ENCODE assay signal across 8 cellular contexts in the genomic region with DNA sequence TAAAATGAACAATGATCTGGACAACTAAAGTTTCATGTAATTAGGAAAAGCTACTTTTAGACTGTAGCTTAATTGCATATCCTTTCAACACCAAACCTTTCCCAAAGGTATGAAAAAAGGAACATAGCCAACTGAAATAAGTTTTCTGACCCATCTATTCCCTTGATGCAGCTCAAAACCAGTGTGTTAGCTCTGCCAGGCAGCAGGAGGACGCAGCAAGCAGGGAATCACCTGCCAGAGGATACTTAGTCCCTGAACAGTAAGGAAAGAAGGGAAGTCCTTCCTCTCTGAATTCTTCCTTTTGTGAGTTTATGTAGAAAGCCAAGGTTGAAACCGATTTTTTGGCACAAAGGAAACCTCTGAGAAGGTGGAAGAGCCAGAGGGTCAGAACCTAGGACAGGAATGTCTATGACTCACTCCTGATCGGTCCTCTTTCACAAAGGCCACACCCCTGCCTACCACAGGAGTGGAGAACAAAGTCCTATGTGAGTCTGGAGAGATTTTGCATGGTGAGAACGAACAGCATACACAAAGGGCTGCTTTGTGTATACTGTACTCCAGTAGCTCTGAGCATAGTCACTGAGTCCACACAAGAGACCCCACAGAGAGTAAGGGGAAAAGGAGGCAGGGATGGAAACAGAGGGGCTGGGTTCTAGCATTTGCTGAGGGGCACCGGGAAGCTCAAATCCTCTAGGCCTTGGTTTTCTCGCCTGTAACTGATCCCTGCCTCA.
DNase-seq lines count a peak whose midpoint lies in the region; ATAC-seq and TF ChIP-seq lines count a peak whose summit lies in the region.

No MANE protein-coding gene starts in this region.

- H3K27me3 ChIP-seq in GM23338 (ENCODE audit: insufficient read depth) (no peaks in the 10 kb centered on the region), osteoblast (ENCODE audit: insufficient read depth, low read length) (no peaks in the 10 kb centered on the region)

- H2AFZ ChIP-seq in GM23338: no peak overlapping the region
- H2AFZ ChIP-seq in osteoblast (ENCODE audit: low read length): no peak overlapping the region

- H3K9me3 Mint-ChIP-seq in GM23338: no peaks in the 10 kb centered on the region; the same call in 2 of the 3 replicates

- H3K36me3 Mint-ChIP-seq in GM23338 (ENCODE audit: low read depth): no peaks in the 10 kb centered on the region

- no peaks in the 10 kb centered on the region; the same call in 1 of the 2 replicates for H3K36me3 ChIP-seq in GM23338 (ENCODE audit: insufficient read depth)
- H3K36me3 ChIP-seq in osteoblast (ENCODE audit: insufficient read depth, low read length): peaks cover 9% of the 10 kb centered on the region

- H3K4me2 ChIP-seq in GM23338 (no peak overlapping the region), osteoblast (ENCODE audit: insufficient read depth, low read length) (peak overlapping the region; percentile 17)

- no peak for TF ChIP-seq CTCF in GM23338 (conservative IDR thresholded peaks at IDR 0.05; ENCODE audit: low read depth in 2 of 2)
- TF ChIP-seq CTCF in osteoblast (IDR thresholded peaks at IDR 0.05; ENCODE audit: extremely low read depth, low read depth, low read length): no peak

- H3K79me2 ChIP-seq in GM23338 (replicated peaks; ENCODE audit: insufficient read depth): no peaks in the 10 kb centered on the region
- H3K79me2 ChIP-seq in osteoblast (ENCODE audit: insufficient read depth, low read length): no peaks in the 10 kb centered on the region

- H3K4me3 ChIP-seq in GM23338 (no peak overlapping the region), osteoblast (ENCODE audit: insufficient read depth, low read length) (peak overlapping the region; percentile 19)

- no peaks in the 10 kb centered on the region for H3K9me3 ChIP-seq in osteoblast (ENCODE audit: low read depth, low read length)

- H3K27ac Mint-ChIP-seq in GM23338: 0 out of 2 replicates have a peak overlapping the region, but pooled peaks have one; percentile 8

- no peaks in the 10 kb centered on the region for H3F3A ChIP-seq in GM23338 (replicated peaks; ENCODE audit: low read depth)

- TF ChIP-seq POLR2A in GM18505 (IDR thresholded peaks at IDR 0.05; ENCODE audit: borderline replicate concordance, extremely low read depth, insufficient read depth, insufficient read length): no peak

- no peaks in the 10 kb centered on the region for H3K4me1 ChIP-seq in GM23338 (ENCODE audit: insufficient read depth)
- H3K4me1 ChIP-seq in osteoblast (ENCODE audit: insufficient read depth, low read length): peaks cover 64% of the 10 kb centered on the region

- no peak overlapping the region for H3K27ac ChIP-seq in GM23338 (ENCODE audit: low read depth)
- H3K27ac ChIP-seq in osteoblast (ENCODE audit: low read depth, low read length): peak overlapping the region; percentile 6

- DNase-seq in GM23338 (ENCODE audit: low spot score) (peak; percentile 53), RPMI7951 (ENCODE audit: low read depth) (peak; percentile 95), epidermal melanocyte (ENCODE audit: insufficient read length, low spot score) (peak; percentile 28), osteoblast (ENCODE audit: insufficient read length, low spot score, missing footprints) (no peak), NCI-H345 (lab: John Stamatoyannopoulos, UW) (no peak)
- DNase-seq in stimulated activated CD4-positive, alpha-beta T cell treated with anti-CD3 and anti-CD28 coated beads, Interleukin-2, amount 100 ng/mL, for 24 hours: no peak

- no peaks in the 10 kb centered on the region for H3K9me2 ChIP-seq in GM23338 (ENCODE audit: insufficient read depth)

- peaks cover 3% of the 10 kb centered on the region for H3K27me3 Mint-ChIP-seq in GM23338 (ENCODE audit: insufficient read depth, low read depth, poor library complexity)

- H3K4me3 Mint-ChIP-seq in GM23338: no peak overlapping the region

- peak; percentile 64 for ATAC-seq in GM23338
- no peak for ATAC-seq in HG03354 (IDR thresholded peaks at IDR 0.05; ENCODE audit: poor library complexity, severe bottlenecking, unreplicated experiment)
- no peak for ATAC-seq in GM18505 (IDR thresholded peaks at IDR 0.05; ENCODE audit: unreplicated experiment)

- peaks cover 2% of the 10 kb centered on the region; the same call in 1 of the 3 replicates for H3K4me1 Mint-ChIP-seq in GM23338

- H4K20me1 ChIP-seq in GM23338 (replicated peaks; ENCODE audit: insufficient read depth): no peaks in the 10 kb centered on the region
- H4K20me1 ChIP-seq in osteoblast (ENCODE audit: insufficient read depth, low read length): no peaks in the 10 kb centered on the region

TF ChIP-seq in GM23338, 12 proteins besides CTCF, POLR2A, EP300 and RAD21 (continues in another document):
- no peak for TF ChIP-seq STAT1 (IDR thresholded peaks at IDR 0.05; ENCODE audit: unreplicated experiment)
- no peak for TF ChIP-seq EZH2 (IDR thresholded peaks at IDR 0.05; ENCODE audit: low read depth, unreplicated experiment)
- TF ChIP-seq, protein P1, sequence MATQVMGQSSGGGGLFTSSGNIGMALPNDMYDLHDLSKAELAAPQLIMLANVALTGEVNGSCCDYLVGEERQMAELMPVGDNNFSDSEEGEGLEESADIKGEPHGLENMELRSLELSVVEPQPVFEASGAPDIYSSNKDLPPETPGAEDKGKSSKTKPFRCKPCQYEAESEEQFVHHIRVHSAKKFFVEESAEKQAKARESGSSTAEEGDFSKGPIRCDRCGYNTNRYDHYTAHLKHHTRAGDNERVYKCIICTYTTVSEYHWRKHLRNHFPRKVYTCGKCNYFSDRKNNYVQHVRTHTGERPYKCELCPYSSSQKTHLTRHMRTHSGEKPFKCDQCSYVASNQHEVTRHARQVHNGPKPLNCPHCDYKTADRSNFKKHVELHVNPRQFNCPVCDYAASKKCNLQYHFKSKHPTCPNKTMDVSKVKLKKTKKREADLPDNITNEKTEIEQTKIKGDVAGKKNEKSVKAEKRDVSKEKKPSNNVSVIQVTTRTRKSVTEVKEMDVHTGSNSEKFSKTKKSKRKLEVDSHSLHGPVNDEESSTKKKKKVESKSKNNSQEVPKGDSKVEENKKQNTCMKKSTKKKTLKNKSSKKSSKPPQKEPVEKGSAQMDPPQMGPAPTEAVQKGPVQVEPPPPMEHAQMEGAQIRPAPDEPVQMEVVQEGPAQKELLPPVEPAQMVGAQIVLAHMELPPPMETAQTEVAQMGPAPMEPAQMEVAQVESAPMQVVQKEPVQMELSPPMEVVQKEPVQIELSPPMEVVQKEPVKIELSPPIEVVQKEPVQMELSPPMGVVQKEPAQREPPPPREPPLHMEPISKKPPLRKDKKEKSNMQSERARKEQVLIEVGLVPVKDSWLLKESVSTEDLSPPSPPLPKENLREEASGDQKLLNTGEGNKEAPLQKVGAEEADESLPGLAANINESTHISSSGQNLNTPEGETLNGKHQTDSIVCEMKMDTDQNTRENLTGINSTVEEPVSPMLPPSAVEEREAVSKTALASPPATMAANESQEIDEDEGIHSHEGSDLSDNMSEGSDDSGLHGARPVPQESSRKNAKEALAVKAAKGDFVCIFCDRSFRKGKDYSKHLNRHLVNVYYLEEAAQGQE (IDR thresholded peaks at IDR 0.05; ENCODE audit: unreplicated experiment): no peak

Comparison
In these comparisons a context has a peak if more than half of its experiments do, and no peak if none do; other contexts are left out.
1. DNase-seq: peak in GM23338 (single experiment), RPMI7951 (single experiment) and epidermal melanocyte (single experiment); none in osteoblast (single experiment), NCI-H345 (single experiment) and stimulated activated CD4-positive, alpha-beta T cell treated with anti-CD3 and anti-CD28 coated beads, Interleukin-2, amount 100 ng/mL, for 24 hours (0 of 2).